Comparison of ENCODE assay signal across 18 cellular contexts in genomic region chr12:26612203-26612602, GRCh38.
"Had no signal": no experiment of that assay in that cellular context is flagged by ENCODE, and none has a peak within 500 bp of the region (broad histone marks: within the 10 kb centered on the region; RNA-seq: fewer than 3 reads in every experiment).

No MANE protein-coding gene starts in this region.

- H3K79me2 ChIP-seq: hepatocyte had no signal

- H3K36me3 Mint-ChIP-seq: brain had no signal

- H3K36me3 ChIP-seq: colonic mucosa had no signal

- H3K9me3 ChIP-seq: colonic mucosa, left lung had no signal

- H3K27ac ChIP-seq: colonic mucosa, hepatocyte, left lung had no signal

- H2AFZ ChIP-seq: hepatocyte had no signal

- H3K27me3 ChIP-seq: colonic mucosa, hepatocyte, left lung had no signal

- H3K4me1 Mint-ChIP-seq: stimulated activated naive CD8-positive, alpha-beta T cell treated with anti-CD3 and anti-CD28 coated beads, Interleukin-15, amount 100 ng/mL, for 72 hours had no signal

- H3K9me3 Mint-ChIP-seq: activated naive CD4-positive, alpha-beta T cell treated with anti-CD3 and anti-CD28 coated beads for 36 hours; activated T-cell treated with anti-CD3 and anti-CD28 coated beads, Interleukin-2, amount 50 U/mL, for 4 hours; brain; stimulated activated naive CD8-positive, alpha-beta T cell treated with anti-CD3 and anti-CD28 coated beads, Interleukin-15, amount 100 ng/mL, for 72 hours had no signal

- H3K4me2 ChIP-seq: hepatocyte had no signal

- H3K4me1 ChIP-seq: colonic mucosa, left lung had no signal

- H3K4me3 Mint-ChIP-seq: activated naive CD4-positive, alpha-beta T cell treated with anti-CD3 and anti-CD28 coated beads for 36 hours; activated T-cell treated with anti-CD3 and anti-CD28 coated beads, Interleukin-2, amount 50 U/mL, for 4 hours; brain; stimulated activated naive CD8-positive, alpha-beta T cell treated with anti-CD3 and anti-CD28 coated beads, Interleukin-15, amount 100 ng/mL, for 72 hours had no signal

- DNase-seq: activated CD4-positive, alpha-beta T cell treated with anti-CD3 and anti-CD28 coated beads, Interleukin-2, amount 50 U/mL, for 1 hour; activated CD8-positive, alpha-beta memory T cell treated with anti-CD3 and anti-CD28 coated beads, Interleukin-2, amount 50 U/mL, for 4 hours; activated naive CD4-positive, alpha-beta T cell treated with anti-CD3 and anti-CD28 coated beads for 36 hours; activated T-cell treated with anti-CD3 and anti-CD28 coated beads, Interleukin-2, amount 50 U/mL, for 4 hours; central memory CD4-positive, alpha-beta T cell; colonic mucosa; left lung; right cardiac atrium; small intestine; stimulated activated CD4-positive, alpha-beta T cell treated with anti-CD3 and anti-CD28 coated beads, Interleukin-15, amount 100 ng/mL, for 24 hours; stimulated activated CD4-positive, alpha-beta T cell treated with anti-CD3 and anti-CD28 coated beads, Interleukin-2, amount 100 ng/mL, for 48 hours; stimulated activated naive CD8-positive, alpha-beta T cell treated with anti-CD3 and anti-CD28 coated beads, Interleukin-15, amount 100 ng/mL, for 72 hours; T1000 had no signal

- ATAC-seq: activated T-cell treated with anti-CD3 and anti-CD28 coated beads, Interleukin-2, amount 50 U/mL, for 4 hours; left lung; right cardiac atrium; stimulated activated naive CD8-positive, alpha-beta T cell treated with anti-CD3 and anti-CD28 coated beads, Interleukin-15, amount 100 ng/mL, for 72 hours had no signal

- H3K27me3 Mint-ChIP-seq: brain; progenitor cell of endocrine pancreas; stimulated activated naive CD8-positive, alpha-beta T cell treated with anti-CD3 and anti-CD28 coated beads, Interleukin-15, amount 100 ng/mL, for 72 hours had no signal

- H3K27ac Mint-ChIP-seq: activated naive CD4-positive, alpha-beta T cell treated with anti-CD3 and anti-CD28 coated beads for 36 hours; brain; progenitor cell of endocrine pancreas; stimulated activated naive CD8-positive, alpha-beta T cell treated with anti-CD3 and anti-CD28 coated beads, Interleukin-15, amount 100 ng/mL, for 72 hours had no signal

- FAIRE-seq: endometrium, keratinocyte, small intestine had no signal

- H3K4me3 ChIP-seq: colonic mucosa, hepatocyte, left lung had no signal
